Comparison of ENCODE assay signal across 9 cellular contexts in genomic region chr3:125051205-125051604, GRCh38. TPM values are rescaled to one million over a fixed set of nuclear protein-coding genes. Genes with fewer than 3 reads are reported as not detected.
A peak's percentile ranks its signal among the peaks of the same experiment; 100 is the strongest.
DNase-seq lines count a peak whose midpoint lies in the region; ATAC-seq and TF ChIP-seq lines count a peak whose summit lies in the region.
"Had no signal": no experiment of that assay in that cellular context is flagged by ENCODE, and none has a peak within 500 bp of the region (broad histone marks: within the 10 kb centered on the region; RNA-seq: fewer than 3 reads in every experiment).

No MANE protein-coding gene starts in this region.

- no peak for DNase-seq in activated CD4-positive, alpha-beta T cell treated with anti-CD3 and anti-CD28 coated beads for 36 hours
- DNase-seq in activated CD4-positive, alpha-beta T cell treated with anti-CD3 and anti-CD28 coated beads, Interleukin-2, amount 50 U/mL, for 48 hours = no peak
- DNase-seq in activated CD8-positive, alpha-beta T cell treated with anti-CD3 and anti-CD28 coated beads, Interleukin-2, amount 10 ng/mL, durations not matched to agents 7 days and 5 days = no peak
- DNase-seq in immature natural killer cell (no peak), lower leg skin (ENCODE audit: low spot score in 2 of 2) (no peak), dedifferentiated amniotic fluid mesenchymal stem cell (ENCODE audit: extremely low spot score) (no peak), hepatic stellate cell (ENCODE audit: low spot score) (no peak)
- no peak for DNase-seq in stimulated activated naive CD8-positive, alpha-beta T cell treated with anti-CD3 and anti-CD28 coated beads, Interleukin-15, amount 100 ng/mL, for 72 hours

- 67 to 82% methylated on average over 7 of the region's 7 CpGs for WGBS in lower leg skin, 2 donors

- no peak for TF ChIP-seq POLR2A in lower leg skin (IDR thresholded peaks at IDR 0.05)

- H3K4me3 Mint-ChIP-seq in activated CD4-positive, alpha-beta T cell treated with anti-CD3 and anti-CD28 coated beads for 36 hours = peak overlapping the region; percentile 61
- H3K4me3 Mint-ChIP-seq in activated CD8-positive, alpha-beta T cell treated with anti-CD3 and anti-CD28 coated beads, Interleukin-2, amount 10 ng/mL, durations not matched to agents 7 days and 5 days = peak overlapping the region; percentile 92
- peak overlapping the region; percentile 94 to 99 (median 98) for H3K4me3 Mint-ChIP-seq in immature natural killer cell
- H3K4me3 Mint-ChIP-seq in stimulated activated naive CD8-positive, alpha-beta T cell treated with anti-CD3 and anti-CD28 coated beads, Interleukin-15, amount 100 ng/mL, for 72 hours = peak overlapping the region; percentile 74 to 90

- no peak for ATAC-seq in activated CD4-positive, alpha-beta T cell treated with anti-CD3 and anti-CD28 coated beads for 36 hours
- no peak for ATAC-seq in activated CD8-positive, alpha-beta T cell treated with anti-CD3 and anti-CD28 coated beads, Interleukin-2, amount 10 ng/mL, durations not matched to agents 7 days and 5 days
- peak; percentile 2 for ATAC-seq in stimulated activated naive CD8-positive, alpha-beta T cell treated with anti-CD3 and anti-CD28 coated beads, Interleukin-15, amount 100 ng/mL, for 72 hours
- ATAC-seq: A549 had no signal

- H3K36me3 Mint-ChIP-seq in activated CD4-positive, alpha-beta T cell treated with anti-CD3 and anti-CD28 coated beads for 36 hours (ENCODE audit: low read depth) = peaks cover 11% of the 10 kb centered on the region
- peaks cover 55% of the 10 kb centered on the region for H3K36me3 Mint-ChIP-seq in activated CD8-positive, alpha-beta T cell treated with anti-CD3 and anti-CD28 coated beads, Interleukin-2, amount 10 ng/mL, durations not matched to agents 7 days and 5 days (ENCODE audit: low read depth)
- H3K36me3 Mint-ChIP-seq in immature natural killer cell = peaks cover 0 to 5% (median 4%) of the 10 kb centered on the region in 3 donors

- intact Hi-C loops in activated CD4-positive, alpha-beta T cell treated with anti-CD3 and anti-CD28 coated beads for 36 hours (cut with DNase I, micrococcal nuclease) = loop anchor here (5.0 to 10.0 kb wide), 7 partner anchors 56 to 1846 kb away; partner anchors contain the start of genes HACD2 (in 1 of the 2), SEC22A (in 1 of the 2), SNX4 (in 1 of the 2) and UMPS (in 1 of the 2)
- intact Hi-C loops in lower leg skin (cut with DNase I; ENCODE audit: low total_unique reads) = no loop called here

- CTCF ChIA-PET in activated CD4-positive, alpha-beta T cell treated with anti-CD3 and anti-CD28 coated beads for 36 hours (lab: Charles Lee) = no interaction called here
- CTCF ChIA-PET in activated CD8-positive, alpha-beta T cell treated with anti-CD3 and anti-CD28 coated beads, Interleukin-2, amount 10 ng/mL, durations not matched to agents 7 days and 5 days (lab: Charles Lee) = interaction anchor here (1.8 to 3.1 kb wide), 4 partner anchors 13 to 151 kb away, joined by 5 to 16 read pairs (median 6); no protein-coding TSS in a partner anchor

- no peak overlapping the region for H3K4me3 ChIP-seq in lower leg skin (ENCODE audit: low read depth, poor library complexity, severe bottlenecking)
- H3K4me3 ChIP-seq: A549 had no signal

- H3K9me3 Mint-ChIP-seq in activated CD4-positive, alpha-beta T cell treated with anti-CD3 and anti-CD28 coated beads for 36 hours (ENCODE audit: low read depth) = no peaks in the 10 kb centered on the region
- no peaks in the 10 kb centered on the region for H3K9me3 Mint-ChIP-seq in activated CD8-positive, alpha-beta T cell treated with anti-CD3 and anti-CD28 coated beads, Interleukin-2, amount 10 ng/mL, durations not matched to agents 7 days and 5 days (ENCODE audit: insufficient read depth)
- peaks cover 0 to 1% (median 0%) of the 10 kb centered on the region in 6 donors for H3K9me3 Mint-ChIP-seq in immature natural killer cell
- H3K9me3 Mint-ChIP-seq in stimulated activated naive CD8-positive, alpha-beta T cell treated with anti-CD3 and anti-CD28 coated beads, Interleukin-15, amount 100 ng/mL, for 72 hours = no peaks in the 10 kb centered on the region

- peak overlapping the region; percentile 68 for H3K27ac Mint-ChIP-seq in activated CD4-positive, alpha-beta T cell treated with anti-CD3 and anti-CD28 coated beads for 36 hours
- H3K27ac Mint-ChIP-seq in activated CD8-positive, alpha-beta T cell treated with anti-CD3 and anti-CD28 coated beads, Interleukin-2, amount 10 ng/mL, durations not matched to agents 7 days and 5 days = peak overlapping the region; percentile 84
- H3K27ac Mint-ChIP-seq in immature natural killer cell = peak overlapping the region; percentile 90 to 98 (median 96)
- H3K27ac Mint-ChIP-seq in stimulated activated naive CD8-positive, alpha-beta T cell treated with anti-CD3 and anti-CD28 coated beads, Interleukin-15, amount 100 ng/mL, for 72 hours = no peak overlapping the region

- TF ChIP-seq CTCF in lower leg skin (IDR thresholded peaks at IDR 0.05) = no peak

- H3K4me1 Mint-ChIP-seq in activated CD4-positive, alpha-beta T cell treated with anti-CD3 and anti-CD28 coated beads for 36 hours = peaks cover 46% of the 10 kb centered on the region
- peaks cover 67% of the 10 kb centered on the region for H3K4me1 Mint-ChIP-seq in activated CD8-positive, alpha-beta T cell treated with anti-CD3 and anti-CD28 coated beads, Interleukin-2, amount 10 ng/mL, durations not matched to agents 7 days and 5 days (ENCODE audit: low read depth)
- peaks cover 2 to 87% of the 10 kb centered on the region in 2 donors for H3K4me1 Mint-ChIP-seq in immature natural killer cell
- H3K4me1 Mint-ChIP-seq in stimulated activated naive CD8-positive, alpha-beta T cell treated with anti-CD3 and anti-CD28 coated beads, Interleukin-15, amount 100 ng/mL, for 72 hours = peaks cover 57% of the 10 kb centered on the region

- peaks cover 2% of the 10 kb centered on the region for H3K27me3 Mint-ChIP-seq in activated CD4-positive, alpha-beta T cell treated with anti-CD3 and anti-CD28 coated beads for 36 hours
- no peaks in the 10 kb centered on the region for H3K27me3 Mint-ChIP-seq in activated CD8-positive, alpha-beta T cell treated with anti-CD3 and anti-CD28 coated beads, Interleukin-2, amount 10 ng/mL, durations not matched to agents 7 days and 5 days (ENCODE audit: low read depth)
- H3K27me3 Mint-ChIP-seq in immature natural killer cell (ENCODE audit: low read depth in 3 of 3) = peaks cover 2 to 9% (median 2%) of the 10 kb centered on the region in 3 donors
- H3K27me3 Mint-ChIP-seq in stimulated activated naive CD8-positive, alpha-beta T cell treated with anti-CD3 and anti-CD28 coated beads, Interleukin-15, amount 100 ng/mL, for 72 hours = no peaks in the 10 kb centered on the region

- POLR2A ChIA-PET in activated CD4-positive, alpha-beta T cell treated with anti-CD3 and anti-CD28 coated beads for 36 hours (lab: Charles Lee) = no interaction called here
- POLR2A ChIA-PET in activated CD8-positive, alpha-beta T cell treated with anti-CD3 and anti-CD28 coated beads, Interleukin-2, amount 10 ng/mL, durations not matched to agents 7 days and 5 days (lab: Charles Lee) = interaction anchor here (1.4 to 2.2 kb wide), 2 partner anchors 26 to 70 kb away, joined by 6 to 7 read pairs; no protein-coding TSS in a partner anchor

RNA-seq across cellular contexts. Expression of gene HEG1, which starts 4.6 kb away (rescaled TPM):
- total RNA-seq in activated CD4-positive, alpha-beta T cell treated with anti-CD3 and anti-CD28 coated beads for 36 hours = 1 to 10 TPM; 5.9 to 6.4 TPM
- total RNA-seq in activated CD8-positive, alpha-beta T cell treated with anti-CD3 and anti-CD28 coated beads, Interleukin-2, amount 10 ng/mL, durations not matched to agents 7 days and 5 days = 10 to 100 TPM; 58.6 to 61.7 TPM
- 10 to 100 TPM in 1 of 3 donors, 1 to 10 TPM in 2; 2.1 to 12.1 (median 4.9) TPM for polyA plus RNA-seq in immature natural killer cell
- total RNA-seq in lower leg skin = 10 to 100 TPM; 13.6 to 22.7 (median 16.8) TPM

Comparison
In these comparisons a context has a peak if more than half of its experiments do, and no peak if none do; other contexts are left out.
1. H3K27ac Mint-ChIP-seq: peak in activated CD4-positive, alpha-beta T cell treated with anti-CD3 and anti-CD28 coated beads for 36 hours (single experiment), activated CD8-positive, alpha-beta T cell treated with anti-CD3 and anti-CD28 coated beads, Interleukin-2, amount 10 ng/mL, durations not matched to agents 7 days and 5 days (single experiment) and immature natural killer cell (6 of 6); none in stimulated activated naive CD8-positive, alpha-beta T cell treated with anti-CD3 and anti-CD28 coated beads, Interleukin-15, amount 100 ng/mL, for 72 hours (0 of 2).
2. Peak in every context shown above with its lines, with median percentiles within 50 percentile points of each other: H3K4me3 Mint-ChIP-seq.